In the genomic region with DNA sequence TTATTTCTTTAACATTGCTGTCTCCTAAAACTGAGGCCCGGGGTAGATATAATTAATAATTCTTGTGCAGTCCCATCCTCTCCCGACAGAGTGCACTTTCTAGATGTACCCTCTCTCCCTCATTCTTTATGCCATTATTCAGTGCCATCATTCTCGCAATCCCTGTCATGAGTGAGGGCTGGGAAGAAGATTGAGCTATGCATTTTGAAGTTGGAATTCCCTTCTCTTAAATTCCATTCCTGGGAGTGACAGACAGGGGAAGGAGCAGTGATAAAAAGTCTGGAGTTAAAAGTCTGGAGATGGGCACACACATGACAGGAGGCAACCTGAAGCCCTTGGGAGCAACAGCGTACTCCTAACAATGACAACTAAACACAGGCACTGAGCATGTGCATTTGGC, we compare ENCODE assay signal across 17 cellular contexts. TPM values are rescaled to one million over a fixed set of nuclear protein-coding genes. Genes with fewer than 3 reads are reported as not detected.
DNase-seq lines count a peak whose midpoint lies in the region; ATAC-seq, FAIRE-seq and TF ChIP-seq lines count a peak whose summit lies in the region.
"Had no signal": no experiment of that assay in that cellular context is flagged by ENCODE, and none has a peak within 500 bp of the region (broad histone marks: within the 10 kb centered on the region; RNA-seq: fewer than 3 reads in every experiment).

No MANE protein-coding gene starts in this region.

- peaks cover 2% of the 10 kb centered on the region for H3K79me2 ChIP-seq in trophoblast cell (ENCODE audit: control insufficient read depth, insufficient read depth, low read length, poor library complexity)

- H3K18ac ChIP-seq in IMR-90 (ENCODE audit: low read depth, low read length) (no peak overlapping the region; the same call in 1 of the 2 replicates), trophoblast cell (ENCODE audit: low read length) (no peak overlapping the region)

- in situ Hi-C loops in IMR-90 (cut with MboI; ENCODE audit: low sequenced_read_pairs), result no loop called here

- TF ChIP-seq POLR2A in IMR-90 (IDR thresholded peaks at IDR 0.05; ENCODE audit: low read depth, low read length) (no peak), GM18505 (IDR thresholded peaks at IDR 0.05; ENCODE audit: borderline replicate concordance, extremely low read depth, insufficient read depth, insufficient read length) (no peak), vagina (IDR thresholded peaks at IDR 0.05) (no peak)

- H3K27ac Mint-ChIP-seq in chondrocyte (ENCODE audit: unreplicated experiment), result peak overlapping the region; percentile 97
- H3K27ac Mint-ChIP-seq: CD14-positive monocyte; CD8-positive, alpha-beta T cell had no signal

- ATAC-seq in IMR-90 (ENCODE audit: low read depth) (no peak), GM18505 (IDR thresholded peaks at IDR 0.05; ENCODE audit: unreplicated experiment) (no peak), left lobe of liver (no peak)
- ATAC-seq: CD8-positive, alpha-beta T cell had no signal

- H3K27me3 ChIP-seq in IMR-90 (ENCODE audit: control insufficient read depth, insufficient read depth, low read length) (no peaks in the 10 kb centered on the region), trophoblast cell (ENCODE audit: insufficient read depth, low read length) (no peaks in the 10 kb centered on the region), vagina (no peaks in the 10 kb centered on the region)

- no TSS peak for BruUV-seq in IMR-90 (replicated peaks; lab: Mats Ljungman, UMichigan)

- peak overlapping the region; percentile 51; the same call in 1 of the 2 replicates for H3K23ac ChIP-seq in IMR-90 (ENCODE audit: low read depth, low read length)
- H3K23ac ChIP-seq in trophoblast cell (ENCODE audit: low read length), result no peak overlapping the region

- peaks cover 5% of the 10 kb centered on the region for H3K36me3 Mint-ChIP-seq in chondrocyte (ENCODE audit: low read depth)
- H3K36me3 Mint-ChIP-seq: CD14-positive monocyte; CD8-positive, alpha-beta T cell had no signal

- H3K4me3 ChIP-seq in IMR-90 (ENCODE audit: insufficient read depth, low read depth, low read length) (no peak overlapping the region), trophoblast cell (ENCODE audit: low read depth, low read length) (no peak overlapping the region), kidney (ENCODE audit: low read length in 2 of 2) (no peak overlapping the region), vagina (no peak overlapping the region)

- no peak overlapping the region for H2BK15ac ChIP-seq in IMR-90 (ENCODE audit: low read depth, low read length)

- no peak overlapping the region for H2AFZ ChIP-seq in IMR-90 (replicated peaks; ENCODE audit: low read length, poor library complexity)
- no peak overlapping the region for H2AFZ ChIP-seq in trophoblast cell (ENCODE audit: insufficient read depth, low read length, poor library complexity)

- H3K4me1 ChIP-seq in IMR-90 (ENCODE audit: control insufficient read depth, insufficient read depth, low read length), result peaks cover 22% of the 10 kb centered on the region
- H3K4me1 ChIP-seq in trophoblast cell (ENCODE audit: control insufficient read depth in 1 of 2, insufficient read depth in 2 of 2, low read length in 2 of 2), result peaks cover 12 to 20% of the 10 kb centered on the region in 2 experiments
- no peaks in the 10 kb centered on the region for H3K4me1 ChIP-seq in kidney (ENCODE audit: control insufficient read depth in 1 of 2, insufficient read depth in 1 of 2, low read depth in 1 of 2, low read length in 2 of 2)
- H3K4me1 ChIP-seq in vagina, result peaks cover 11% of the 10 kb centered on the region

- no peak overlapping the region for H3K4me2 ChIP-seq in IMR-90 (ENCODE audit: low read depth, low read length)
- no peak overlapping the region for H3K4me2 ChIP-seq in trophoblast cell (ENCODE audit: low read length)

- no peak overlapping the region for H2BK20ac ChIP-seq in IMR-90 (ENCODE audit: low read depth, low read length)

- CTCF ChIA-PET in IMR-90 (lab: Yijun Ruan, JAX), result no interaction called here

- DNase-seq in IMR-90 (no peak), chondrocyte (ENCODE audit: low spot score) (no peak), trophoblast cell (peak; percentile 19 to 56), kidney (no peak), vagina (ENCODE audit: extremely low spot score in 2 of 2) (no peak), left lobe of liver (ENCODE audit: low spot score) (no peak)
- DNase-seq: CD8-positive, alpha-beta T cell; COR-L47; DMS153; DND-41; HCEC 1CT had no signal

- H2AK9ac ChIP-seq in IMR-90 (replicated peaks; ENCODE audit: low read depth, low read length, poor library complexity), result no peak overlapping the region

- no peak overlapping the region for H4K5ac ChIP-seq in IMR-90 (ENCODE audit: low read depth, low read length)

- H2BK5ac ChIP-seq in IMR-90 (ENCODE audit: low read depth, low read length, poor library complexity, severe bottlenecking) (no peak overlapping the region), trophoblast cell (ENCODE audit: low read depth, low read length, poor library complexity) (no peak overlapping the region)

- H4K12ac ChIP-seq in trophoblast cell (ENCODE audit: low read depth, low read length), result no peak overlapping the region

- H3K79me1 ChIP-seq in IMR-90 (ENCODE audit: low read depth in 1 of 2, low read length in 2 of 2) (peaks cover 6 to 18% of the 10 kb centered on the region in 2 experiments; a peak in 3 of 4 replicates), trophoblast cell (ENCODE audit: low read length) (peaks cover 26% of the 10 kb centered on the region)

- intact Hi-C loops in IMR-90 (cut with micrococcal nuclease), result no loop called here
- intact Hi-C loops in kidney (cut with DNase I), result no loop called here
- intact Hi-C loops in vagina (cut with DNase I), result no loop called here

- POLR2A ChIA-PET in IMR-90 (lab: Charles Lee; ENCODE audit: unreplicated experiment), result no interaction called here

- H3K4me3 Mint-ChIP-seq in chondrocyte (ENCODE audit: unreplicated experiment), result no peak overlapping the region
- H3K4me3 Mint-ChIP-seq: CD14-positive monocyte; CD8-positive, alpha-beta T cell had no signal

- no peaks in the 10 kb centered on the region for H3K9me3 Mint-ChIP-seq in chondrocyte (ENCODE audit: low read depth)
- H3K9me3 Mint-ChIP-seq: CD8-positive, alpha-beta T cell had no signal

- H2BK12ac ChIP-seq in trophoblast cell (ENCODE audit: low read length), result peak overlapping the region; percentile 53

- dilution Hi-C loops in IMR-90 (cut with HindIII; ENCODE audit: low sequenced_read_pairs, unreplicated experiment), result no loop called here

- H2BK120ac ChIP-seq in IMR-90 (ENCODE audit: low read depth, low read length) (no peak overlapping the region), trophoblast cell (ENCODE audit: insufficient read depth, low read length, poor library complexity) (no peak overlapping the region)

- FAIRE-seq in kidney (lab: Jason Lieb, UNC), result no peak
- FAIRE-seq: A204.1, D721Med, GM18507 had no signal

- no CpG with 5 or more reads among the region's 4 CpGs for WGBS in IMR-90 (ENCODE audit: extremely low coverage in 2 of 2, insufficient read length in 1 of 2), 2 experiments
- no CpG with 5 or more reads among the region's 4 CpGs for WGBS in trophoblast cell (ENCODE audit: extremely low coverage, insufficient coverage, insufficient read length)

- no peaks in the 10 kb centered on the region for H4K20me1 ChIP-seq in IMR-90 (ENCODE audit: insufficient read depth, low read length)

- H3K4ac ChIP-seq in IMR-90 (ENCODE audit: low read depth, low read length) (no peak overlapping the region), trophoblast cell (ENCODE audit: low read depth, low read length) (no peak overlapping the region)

- H3K9me3 ChIP-seq in IMR-90 (ENCODE audit: control insufficient read depth, insufficient read depth, low read length), result no peaks in the 10 kb centered on the region
- no peaks in the 10 kb centered on the region for H3K9me3 ChIP-seq in trophoblast cell (ENCODE audit: insufficient read depth, low read depth, low read length)
- H3K9me3 ChIP-seq in kidney (ENCODE audit: control insufficient read depth in 1 of 2, low read length in 2 of 2), result no peaks in the 10 kb centered on the region
- H3K9me3 ChIP-seq in vagina, result no peaks in the 10 kb centered on the region

- H3K27ac ChIP-seq in IMR-90 (ENCODE audit: insufficient read depth, low read length) (no peak overlapping the region), trophoblast cell (ENCODE audit: low read depth, low read length) (no peak overlapping the region), kidney (ENCODE audit: low read depth in 2 of 2, low read length in 2 of 2) (no peak overlapping the region), vagina (no peak overlapping the region)
- H3K27ac ChIP-seq: HL-60 had no signal

- peaks cover 8% of the 10 kb centered on the region; the same call in 1 of the 2 replicates for H3K9me1 ChIP-seq in IMR-90 (ENCODE audit: insufficient read depth, low read length)

- H4K91ac ChIP-seq in IMR-90 (ENCODE audit: insufficient read depth, low read depth, low read length) (no peak overlapping the region), trophoblast cell (ENCODE audit: low read depth, low read length) (no peak overlapping the region)

- no peak for TF ChIP-seq RAD21 in IMR-90 (IDR thresholded peaks at IDR 0.05; ENCODE audit: low read length)

- H3K27me3 Mint-ChIP-seq in chondrocyte (ENCODE audit: low read depth), result no peaks in the 10 kb centered on the region

- TF ChIP-seq CTCF in IMR-90 (conservative IDR thresholded peaks at IDR 0.05; ENCODE audit: low read depth, low read length) (no peak), chondrocyte (IDR thresholded peaks at IDR 0.05) (no peak), kidney (IDR thresholded peaks at IDR 0.05; ENCODE audit: borderline replicate concordance, extremely low read depth, insufficient read depth) (no peak), vagina (IDR thresholded peaks at IDR 0.05) (no peak)

- H3K36me3 ChIP-seq in IMR-90 (ENCODE audit: control insufficient read depth, insufficient read depth, low read length) (no peaks in the 10 kb centered on the region), trophoblast cell (ENCODE audit: control insufficient read depth in 1 of 2, insufficient read depth in 2 of 2, low read length in 2 of 2) (no peaks in the 10 kb centered on the region), kidney (ENCODE audit: control insufficient read depth in 1 of 2, insufficient read depth in 2 of 2, low read length in 2 of 2) (no peaks in the 10 kb centered on the region), vagina (no peaks in the 10 kb centered on the region)

- no peak overlapping the region for H4K8ac ChIP-seq in IMR-90 (ENCODE audit: low read depth in 2 of 2, low read length in 2 of 2)
- H4K8ac ChIP-seq in trophoblast cell (ENCODE audit: low read depth, low read length), result no peak overlapping the region

- H3K9ac ChIP-seq in IMR-90 (ENCODE audit: low read depth, low read length) (no peak overlapping the region), trophoblast cell (ENCODE audit: low read length) (no peak overlapping the region), kidney (ENCODE audit: low read length in 2 of 2) (no peak overlapping the region)

- H3K4me1 Mint-ChIP-seq in chondrocyte (ENCODE audit: low read depth), result peaks cover 94% of the 10 kb centered on the region

- no peak overlapping the region for H2AK5ac ChIP-seq in IMR-90 (ENCODE audit: low read depth, low read length)
- H2AK5ac ChIP-seq in trophoblast cell (ENCODE audit: low read length), result no peak overlapping the region

- H3K14ac ChIP-seq in IMR-90 (replicated peaks; ENCODE audit: low read depth, low read length) (no peak overlapping the region), trophoblast cell (ENCODE audit: low read length) (no peak overlapping the region)

- H3K56ac ChIP-seq in IMR-90 (ENCODE audit: extremely low read depth, insufficient read depth, low read length), result no peak overlapping the region

RNA-seq across cellular contexts. Expression of gene KCNE4, which starts 2.6 kb away (rescaled TPM):
- total RNA-seq in IMR-90 (2012; rRNA removed) (6.6 and 8.3 TPM in 2 replicates), chondrocyte (7.4 to 23.2 TPM (median 22.3 TPM) in 3 replicates), kidney (4.2 TPM), vagina (4.9 TPM), left lobe of liver (1.2 TPM)
- polyA plus RNA-seq in IMR-90 (2012; rRNA removed) (6.8 and 8.1 TPM in 2 replicates), kidney (ENCODE audit: insufficient read depth, low read depth, low replicate concordance) (4.0 TPM)
- polyA plus RNA-seq in IMR-90 (2012; cell fraction: cytosol; rRNA removed), result 7.4 and 17.0 TPM in 2 replicates
- polyA plus RNA-seq in IMR-90 (2012; cell fraction: nucleus; rRNA removed; ENCODE audit: low replicate concordance), result 17.7 and 50.6 TPM in 2 replicates
- polyA plus RNA-seq in trophoblast cell (2013), result 1.3 and 1.5 TPM in 2 replicates
- total RNA-seq: CD8-positive, alpha-beta T cell had no signal
- polyA plus RNA-seq: CD14-positive monocyte had no signal

Comparison
In these comparisons a context has a peak if more than half of its experiments do, and no peak if none do; other contexts are left out.
1. DNase-seq: peak in trophoblast cell (2 of 2); none in IMR-90 (single experiment), chondrocyte (single experiment), kidney (single experiment), vagina (0 of 2) and left lobe of liver (single experiment).